ENCODE assay signal across 29 cellular contexts in the genomic region with DNA sequence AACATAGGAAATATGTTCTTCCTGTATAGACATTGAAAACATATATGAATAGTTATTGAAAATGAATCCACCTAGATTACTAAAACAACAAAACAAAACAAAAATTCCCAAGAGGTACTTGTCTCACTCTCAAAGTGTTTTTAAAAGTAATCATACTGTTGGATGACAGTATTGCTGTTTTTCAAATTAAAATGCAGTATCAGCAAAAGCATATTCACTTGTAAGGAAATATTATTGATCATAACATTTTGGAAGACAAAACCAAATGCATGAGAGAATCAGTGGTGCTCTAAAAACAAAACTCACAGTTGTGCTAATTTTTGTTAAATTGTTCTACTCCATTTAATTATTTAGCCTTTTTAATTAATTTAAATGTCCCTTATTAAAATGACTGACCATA.
"Had no signal": no experiment of that assay in that cellular context is flagged by ENCODE, and none has a peak within 500 bp of the region (broad histone marks: within the 10 kb centered on the region; RNA-seq: fewer than 3 reads in every experiment).

No MANE protein-coding gene starts in this region.

- H3K27ac ChIP-seq: neutrophil, pancreas, prostate gland, right atrium auricular region, skin epidermis, spleen, suprapubic skin, testis, tibial artery, transverse colon, upper lobe of right lung, uterus had no signal

- H3K9me3 ChIP-seq: neutrophil, pancreas, prostate gland, right atrium auricular region, spleen, suprapubic skin, testis, tibial artery, transverse colon, upper lobe of right lung, uterus had no signal

- DNase-seq: naive thymus-derived CD8-positive, alpha-beta T cell; nephron progenitor cell; nucleus accumbens; pancreas; retina; spleen; stimulated activated CD4-positive, alpha-beta T cell treated with anti-CD3 and anti-CD28 coated beads, Interleukin-12 subunit alpha, Interleukin-12 subunit beta, amount 100 ng/mL, for 4 hours; stimulated activated CD4-positive, alpha-beta T cell treated with anti-CD3 and anti-CD28 coated beads, Interleukin-1b, Interleukin-23, amount 100 ng/mL, for 48 hours; stimulated activated CD4-positive, alpha-beta T cell treated with anti-CD3 and anti-CD28 coated beads, Interleukin-4, amount 100 ng/mL, for 1 hour; stimulated activated CD4-positive, alpha-beta T cell treated with anti-CD3 and anti-CD28 coated beads, Interleukin-4, amount 100 ng/mL, for 4 hours; stimulated activated CD8-positive, alpha-beta memory T cell treated with anti-CD3 and anti-CD28 coated beads, Interleukin-4, amount 100 ng/mL, for 48 hours; stimulated activated naive CD4-positive, alpha-beta T cell; stimulated activated naive CD8-positive, alpha-beta T cell treated with anti-CD3 and anti-CD28 coated beads, Interleukin-15, amount 100 ng/mL, for 72 hours; stimulated activated naive CD8-positive, alpha-beta T cell treated with anti-CD3 and anti-CD28 coated beads, Interleukin-15, Interleukin-2, amounts not matched to agents 100 U/mL and 50 U/mL, for 24 hours; substantia nigra; testis; tibial artery; transverse colon; upper lobe of right lung; uterus had no signal

- H3K4me1 ChIP-seq: pancreas, prostate gland, right atrium auricular region, spleen, suprapubic skin, testis, tibial artery, transverse colon, upper lobe of right lung, uterus had no signal

- H3K4me2 ChIP-seq: smooth muscle cell had no signal

- H3K27me3 ChIP-seq: neutrophil, pancreas, right atrium auricular region, spleen, suprapubic skin, testis, tibial artery, transverse colon, upper lobe of right lung, uterus had no signal

- ATAC-seq: naive thymus-derived CD8-positive, alpha-beta T cell; natural killer cell treated with Interleukin-12 subunit alpha and Interleukin-12 subunit beta and Interleukin-15 and Interleukin-18, amount 100 ng/mL, for 72 hours; pancreas; sciatic nerve; stimulated activated memory B cell treated with anti-CD40 and anti-IgM and Interleukin-4, amounts not matched to agents 10 μg/mL and 1 μg/mL and 100 μg/mL, for 72 hours; stimulated activated naive CD8-positive, alpha-beta T cell treated with anti-CD3 and anti-CD28 coated beads, Interleukin-15, amount 100 ng/mL, for 72 hours; stimulated activated naive CD8-positive, alpha-beta T cell treated with anti-CD3 and anti-CD28 coated beads, Interleukin-15, Interleukin-2, amounts not matched to agents 100 U/mL and 50 U/mL, for 24 hours; upper lobe of right lung had no signal

- H3K4me3 ChIP-seq: pancreas, prostate gland, right atrium auricular region, skin epidermis, smooth muscle cell, spleen, suprapubic skin, testis, tibial artery, transverse colon, upper lobe of right lung, uterus had no signal

- H3K36me3 ChIP-seq: neutrophil, pancreas, prostate gland, right atrium auricular region, spleen, suprapubic skin, tibial artery, transverse colon, upper lobe of right lung, uterus had no signal
